Comparison of ENCODE assay signal across 2 cellular contexts in the genomic region with DNA sequence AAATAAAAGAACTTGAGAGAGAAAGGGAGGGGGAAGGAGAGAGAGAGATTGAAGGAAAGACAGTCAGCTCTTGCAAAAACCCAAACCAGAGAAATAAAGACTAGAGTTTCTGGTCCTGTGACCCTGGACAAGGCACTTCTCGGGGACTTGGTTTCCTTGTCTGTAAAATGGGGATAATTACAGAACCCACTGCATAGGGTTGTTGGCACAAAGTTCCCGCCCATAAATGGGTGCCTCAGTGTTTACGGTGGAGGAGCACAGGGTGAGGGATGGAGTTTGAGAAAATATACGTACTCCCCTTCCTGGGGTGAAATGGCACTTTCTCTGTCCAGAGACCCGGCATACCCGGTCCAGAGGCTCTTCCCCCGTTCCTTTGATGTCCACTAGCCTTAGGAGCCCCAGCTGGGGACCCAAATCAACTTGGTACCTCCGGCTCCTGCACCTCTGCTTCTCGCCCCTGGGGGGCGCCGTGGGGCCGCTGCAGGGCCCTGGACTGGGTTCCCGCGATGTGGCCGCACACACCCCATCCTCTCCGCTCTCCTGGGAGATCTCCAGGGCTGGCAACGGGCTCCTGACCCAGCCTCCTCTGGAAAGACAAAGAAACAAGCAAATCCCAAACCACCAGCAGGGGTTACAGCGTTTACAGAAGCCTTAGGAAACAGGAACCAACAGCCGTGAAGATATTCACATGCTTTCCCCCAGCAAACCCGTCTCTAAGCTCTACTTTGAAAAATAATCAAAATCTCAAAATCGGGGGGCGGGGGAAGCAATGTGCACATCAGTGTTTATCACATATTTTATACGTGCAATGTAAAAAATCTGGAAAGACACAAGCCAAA.
A peak's percentile ranks its signal among the peaks of the same experiment; 100 is the strongest.
TF ChIP-seq lines count a peak whose summit lies in the region.

No MANE protein-coding gene starts in this region.

TF ChIP-seq in HCT116, 20 proteins besides CTCF, POLR2A, EP300 and RAD21:
- no peak for TF ChIP-seq SP1 (IDR thresholded peaks at IDR 0.05; ENCODE audit: low read depth)
- TF ChIP-seq YY1 (IDR thresholded peaks at IDR 0.05; ENCODE audit: extremely low read depth, insufficient replicate concordance, low read depth, low read length): peak; percentile 16
- TF ChIP-seq TCF7L2 (IDR thresholded peaks at IDR 0.05; ENCODE audit: borderline replicate concordance, extremely low read depth, insufficient read depth, insufficient read length): peak; percentile 75

TF ChIP-seq in H1, 55 proteins besides CTCF, POLR2A, EP300 and RAD21:
- TF ChIP-seq SP2 (IDR thresholded peaks at IDR 0.05; ENCODE audit: low read length) (no peak), TAF1 (IDR thresholded peaks at IDR 0.05; ENCODE audit: low read depth, low read length) (peak; percentile 39; the same call in 1 of the 2 replicates), MAX (IDR thresholded peaks at IDR 0.05) (0 out of 2 replicates have a peak, but pooled peaks have one; percentile 11), NANOG (IDR thresholded peaks at IDR 0.05; ENCODE audit: insufficient read depth, low read depth, low read length, poor library complexity, severe bottlenecking) (no peak), PHF8 (conservative IDR thresholded peaks at IDR 0.05; ENCODE audit: low read depth, low read length) (no peak), RBBP5 (IDR thresholded peaks at IDR 0.05; ENCODE audit: borderline replicate concordance, low read depth, low read length) (no peak), HDAC2 (IDR thresholded peaks at IDR 0.05; ENCODE audit: borderline replicate concordance in 1 of 2, low read depth in 2 of 2, low read length in 2 of 2) (peak; percentile 50 to 84; a peak in 1 of 4 replicates), CBX8 (IDR thresholded peaks at IDR 0.05; ENCODE audit: borderline replicate concordance, low read depth, low read length) (no peak), TCF12 (IDR thresholded peaks at IDR 0.05; ENCODE audit: low read depth, low read length) (0 out of 2 replicates have a peak, but pooled peaks have one; percentile 56), CHD2 (IDR thresholded peaks at IDR 0.05; ENCODE audit: low read length) (peak; percentile 84), GTF2F1 (IDR thresholded peaks at IDR 0.05; ENCODE audit: borderline replicate concordance, low read depth, low read length) (no peak), GABPA (IDR thresholded peaks at IDR 0.05; ENCODE audit: borderline replicate concordance, insufficient read depth, low read length) (peak; percentile 76), KDM1A (IDR thresholded peaks at IDR 0.05; ENCODE audit: borderline replicate concordance, low read length) (peak; percentile 91; the same call in 1 of the 2 replicates), TAF7 (optimal IDR thresholded peaks at IDR 0.05; ENCODE audit: borderline replicate concordance, low read depth, low read length) (peak; percentile 65), YY1 (IDR thresholded peaks at IDR 0.05; ENCODE audit: low read depth, low read length) (peak; percentile 76), BRCA1 (IDR thresholded peaks at IDR 0.05; ENCODE audit: low read depth, low read length) (peak; percentile 60; the same call in 1 of the 2 replicates), USF2 (IDR thresholded peaks at IDR 0.05; ENCODE audit: low read length) (0 out of 2 replicates have a peak, but pooled peaks have one; percentile 3), SIX5 (IDR thresholded peaks at IDR 0.05; ENCODE audit: low read depth, low read length) (no peak)
